ENCODE assay signal across 1 cellular context in genomic region chr6:17116090-17116387, GRCh38.
TF ChIP-seq lines count a peak whose summit lies in the region.

No MANE protein-coding gene starts in this region.

TF ChIP-seq in HCT116, 20 proteins besides CTCF, POLR2A, EP300 and RAD21 (continued from another document):
- no peak for TF ChIP-seq JUND (IDR thresholded peaks at IDR 0.05)
- TF ChIP-seq POLR2AphosphoS5 (IDR thresholded peaks at IDR 0.05; ENCODE audit: low read depth, low read length), result no peak
- TF ChIP-seq EZH2 (IDR thresholded peaks at IDR 0.05), result no peak
- no peak for TF ChIP-seq CEBPB (IDR thresholded peaks at IDR 0.05; ENCODE audit: low read depth)
- no peak for TF ChIP-seq SIN3A (IDR thresholded peaks at IDR 0.05; ENCODE audit: low read depth)
- no peak for TF ChIP-seq FOSL1 (IDR thresholded peaks at IDR 0.05; ENCODE audit: low read depth)
- TF ChIP-seq ZFX (IDR thresholded peaks at IDR 0.05), result no peak
- no peak for TF ChIP-seq YY1 (IDR thresholded peaks at IDR 0.05; ENCODE audit: extremely low read depth, insufficient replicate concordance, low read depth, low read length)
- TF ChIP-seq EZH2phosphoT487 (IDR thresholded peaks at IDR 0.05; ENCODE audit: borderline replicate concordance), result no peak
- no peak for TF ChIP-seq MAX (IDR thresholded peaks at IDR 0.05)
- no peak for TF ChIP-seq REST (IDR thresholded peaks at IDR 0.05; ENCODE audit: low read depth)
- TF ChIP-seq ELF1 (IDR thresholded peaks at IDR 0.05; ENCODE audit: borderline replicate concordance, low read depth), result no peak
- TF ChIP-seq SRF (IDR thresholded peaks at IDR 0.05; ENCODE audit: low read depth), result no peak
- TF ChIP-seq, protein P1, sequence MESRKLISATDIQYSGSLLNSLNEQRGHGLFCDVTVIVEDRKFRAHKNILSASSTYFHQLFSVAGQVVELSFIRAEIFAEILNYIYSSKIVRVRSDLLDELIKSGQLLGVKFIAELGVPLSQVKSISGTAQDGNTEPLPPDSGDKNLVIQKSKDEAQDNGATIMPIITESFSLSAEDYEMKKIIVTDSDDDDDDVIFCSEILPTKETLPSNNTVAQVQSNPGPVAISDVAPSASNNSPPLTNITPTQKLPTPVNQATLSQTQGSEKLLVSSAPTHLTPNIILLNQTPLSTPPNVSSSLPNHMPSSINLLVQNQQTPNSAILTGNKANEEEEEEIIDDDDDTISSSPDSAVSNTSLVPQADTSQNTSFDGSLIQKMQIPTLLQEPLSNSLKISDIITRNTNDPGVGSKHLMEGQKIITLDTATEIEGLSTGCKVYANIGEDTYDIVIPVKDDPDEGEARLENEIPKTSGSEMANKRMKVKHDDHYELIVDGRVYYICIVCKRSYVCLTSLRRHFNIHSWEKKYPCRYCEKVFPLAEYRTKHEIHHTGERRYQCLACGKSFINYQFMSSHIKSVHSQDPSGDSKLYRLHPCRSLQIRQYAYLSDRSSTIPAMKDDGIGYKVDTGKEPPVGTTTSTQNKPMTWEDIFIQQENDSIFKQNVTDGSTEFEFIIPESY (IDR thresholded peaks at IDR 0.05; ENCODE audit: extremely low read depth, insufficient replicate concordance, low read length), result no peak
- no peak for TF ChIP-seq EGR1 (IDR thresholded peaks at IDR 0.05; ENCODE audit: low read depth)
- TF ChIP-seq ATF3 (IDR thresholded peaks at IDR 0.05), result no peak
- TF ChIP-seq TCF7L2 (IDR thresholded peaks at IDR 0.05; ENCODE audit: borderline replicate concordance, extremely low read depth, insufficient read depth, insufficient read length), result no peak
- TF ChIP-seq CBX3 (IDR thresholded peaks at IDR 0.05; ENCODE audit: low read depth), result no peak
